8 cellular contexts compared by ENCODE assay signal in genomic region chr3:187742351-187743171, GRCh38. TPM values are rescaled to one million over a fixed set of nuclear protein-coding genes. Genes with fewer than 3 reads are reported as not detected.
DNase-seq lines count a peak whose midpoint lies in the region; ATAC-seq and TF ChIP-seq lines count a peak whose summit lies in the region.

No MANE protein-coding gene starts in this region.

- ATAC-seq in GM19324 (IDR thresholded peaks at IDR 0.05; ENCODE audit: low FRiP score, unreplicated experiment): no peak
- ATAC-seq in HG02798 (IDR thresholded peaks at IDR 0.05; ENCODE audit: poor library complexity, unreplicated experiment): no peak

- H3K4me3 ChIP-seq in AG04450 (ENCODE audit: low read depth, low read length) (peak overlapping the region; percentile 89), adipocyte (ENCODE audit: low read length) (peak overlapping the region; percentile 90), iPS-15b (ENCODE audit: low read depth, low read length) (peak overlapping the region; percentile 90)

- no peaks in the 10 kb centered on the region for H3K36me3 ChIP-seq in adipocyte (ENCODE audit: control insufficient read depth, insufficient read depth, low read length, severe bottlenecking)
- no peaks in the 10 kb centered on the region for H3K36me3 ChIP-seq in iPS-15b (ENCODE audit: control insufficient read depth, insufficient read depth, low read length)

- no peak for DNase-seq in AG04450 (ENCODE audit: low read depth, low spot score)
- peak; percentile 68 for DNase-seq in KBM-7
- DNase-seq in adipocyte (ENCODE audit: low read depth): no peak
- DNase-seq in stimulated activated CD8-positive, alpha-beta memory T cell treated with anti-CD3 and anti-CD28 coated beads, Interleukin-4, amount 100 ng/mL, for 48 hours: peak; percentile 36
- DNase-seq in NCI-H69 (lab: John Stamatoyannopoulos, UW): no peak

- no peaks in the 10 kb centered on the region for H3K27me3 ChIP-seq in AG04450 (ENCODE audit: control insufficient read depth, insufficient read depth, low read length)
- H3K27me3 ChIP-seq in adipocyte (replicated peaks; ENCODE audit: control insufficient read depth, insufficient read depth, low read length): no peaks in the 10 kb centered on the region
- H3K27me3 ChIP-seq in iPS-15b (ENCODE audit: control insufficient read depth, insufficient read depth, low read length): peaks cover 17% of the 10 kb centered on the region

- CTCF ChIA-PET in AG04450 (lab: Charles Lee): interaction anchor here (0.6 to 6.5 kb wide), 8 partner anchors 464 to 1493 kb away, joined by 3 to 96 read pairs (median 4); no protein-coding TSS in a partner anchor

- POLR2A ChIA-PET in AG04450 (lab: Yijun Ruan, JAX): interaction anchor here (0.8 to 2.1 kb wide), 3 partner anchors 410 to 528 kb away, joined by 3 to 5 read pairs (median 4); no protein-coding TSS in a partner anchor

- TF ChIP-seq CTCF in AG04450 (IDR thresholded peaks at IDR 0.05; ENCODE audit: low read depth, low read length): no peak

- peaks cover 39% of the 10 kb centered on the region for H3K4me1 ChIP-seq in adipocyte (ENCODE audit: control insufficient read depth, insufficient read depth, low read length)
- peaks cover 15% of the 10 kb centered on the region for H3K4me1 ChIP-seq in iPS-15b (ENCODE audit: control insufficient read depth, insufficient read depth, low read length)

- H3K9me3 ChIP-seq in AG04450 (ENCODE audit: control insufficient read depth, insufficient read depth, low read length) (no peaks in the 10 kb centered on the region), adipocyte (ENCODE audit: control insufficient read depth, low read length) (no peaks in the 10 kb centered on the region), iPS-15b (ENCODE audit: control insufficient read depth, insufficient read depth, low read length) (no peaks in the 10 kb centered on the region)

- peak overlapping the region; percentile 47 for H3K27ac ChIP-seq in AG04450 (ENCODE audit: low read depth, low read length)

- peak overlapping the region; percentile 98 for H3K9ac ChIP-seq in adipocyte (ENCODE audit: low read length)
- no peak overlapping the region for H3K9ac ChIP-seq in iPS-15b (ENCODE audit: low read depth, low read length)

- in situ Hi-C loops in KBM-7 (cut with MboI; ENCODE audit: low pct_unique_long_range_greater_than_20kb, low sequenced_read_pairs): loop anchor here (25.0 kb wide), 1 partner anchor 1395 kb away; no protein-coding TSS in a partner anchor

RNA-seq across cellular contexts. Expression of gene BCL6, which starts 2.7 kb away (rescaled TPM):
- 12.8 and 19.2 TPM in 2 replicates for polyA plus RNA-seq in AG04450 (2011; rRNA removed)
- 38.5 and 41.9 TPM in 2 replicates for polyA minus RNA-seq in AG04450 (2011; rRNA and poly(A)+ RNA removed)

RNA-seq across cellular contexts. Expression of gene RTP2, which starts 40.2 kb away (rescaled TPM):
- not detected in 2 replicates for polyA plus RNA-seq in AG04450 (2011; rRNA removed)
- not detected in 2 replicates for polyA minus RNA-seq in AG04450 (2011; rRNA and poly(A)+ RNA removed)

Comparison
In these comparisons a context has a peak if more than half of its experiments do, and no peak if none do; other contexts are left out.
1. DNase-seq: peak in KBM-7 (single experiment) and stimulated activated CD8-positive, alpha-beta memory T cell treated with anti-CD3 and anti-CD28 coated beads, Interleukin-4, amount 100 ng/mL, for 48 hours (single experiment); none in AG04450 (single experiment), adipocyte (single experiment) and NCI-H69 (single experiment).
2. Peak in every context shown above with its lines, with median percentiles within 50 percentile points of each other: H3K4me3 ChIP-seq.